In the genomic region with DNA sequence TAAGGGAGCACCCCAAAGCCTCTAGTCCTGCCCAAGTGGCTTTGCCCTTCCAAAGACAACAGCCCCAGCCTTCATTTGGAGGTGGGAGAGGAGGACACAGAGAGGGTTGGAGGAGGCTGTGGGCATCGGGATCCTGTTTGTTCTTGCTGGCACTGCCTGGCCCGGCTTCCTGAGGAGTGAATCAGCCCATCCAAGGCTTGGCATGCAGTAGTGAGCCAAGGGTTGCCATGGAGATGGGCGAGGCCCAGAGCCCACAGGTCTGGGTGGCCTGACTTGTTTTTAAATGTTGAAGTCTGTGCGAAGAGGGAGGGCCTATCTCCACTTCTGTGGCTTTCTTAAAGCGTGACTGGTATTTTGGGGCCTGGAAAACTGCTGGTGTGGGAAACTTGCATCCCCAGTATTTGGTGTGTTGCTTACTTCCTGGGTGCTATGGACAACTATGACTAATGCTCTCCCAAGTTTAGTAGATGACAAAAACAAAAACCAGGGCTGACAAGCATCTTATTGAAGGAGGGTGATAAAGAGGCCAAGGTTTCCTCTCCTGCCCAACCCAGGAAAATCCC, we compare ENCODE assay signal across 8 cellular contexts. TPM values are rescaled to one million over a fixed set of nuclear protein-coding genes. Genes with fewer than 3 reads are reported as not detected.
DNase-seq lines count a peak whose midpoint lies in the region; ATAC-seq and TF ChIP-seq lines count a peak whose summit lies in the region.

No MANE protein-coding gene starts in this region.

- H3K4me1 ChIP-seq in RWPE2 (ENCODE audit: insufficient read depth, poor library complexity, severe bottlenecking) = peaks cover 83% of the 10 kb centered on the region

- H3K4me3 ChIP-seq in RWPE2 (ENCODE audit: severe bottlenecking) (no peak overlapping the region), foreskin fibroblast (ENCODE audit: low read depth in 1 of 2, low read length in 2 of 2) (no peak overlapping the region)

- TF ChIP-seq CTCF in RWPE2 (IDR thresholded peaks at IDR 0.05; ENCODE audit: poor library complexity, severe bottlenecking) = no peak
- TF ChIP-seq CTCF in foreskin fibroblast (IDR thresholded peaks at IDR 0.05; ENCODE audit: low read depth, low read length) = no peak
- no peak for TF ChIP-seq CTCF in CD14-positive monocyte (IDR thresholded peaks at IDR 0.05)

- H3K4me1 Mint-ChIP-seq in CD14-positive monocyte = peaks cover 7% of the 10 kb centered on the region
- H3K4me1 Mint-ChIP-seq in natural killer cell treated with Interleukin-12 subunit alpha and Interleukin-12 subunit beta and Interleukin-15 and Interleukin-18, amount 100 ng/mL, for 72 hours (ENCODE audit: low read depth in 2 of 2) = no peaks in the 10 kb centered on the region

- H3K4me3 Mint-ChIP-seq in CD14-positive monocyte = no peak overlapping the region
- H3K4me3 Mint-ChIP-seq in natural killer cell treated with Interleukin-12 subunit alpha and Interleukin-12 subunit beta and Interleukin-15 and Interleukin-18, amount 100 ng/mL, for 72 hours = no peak overlapping the region

- no peaks in the 10 kb centered on the region for H3K9me3 ChIP-seq in RWPE2 (ENCODE audit: severe bottlenecking)

- DNase-seq in GM04504 (ENCODE audit: low read depth) (peak; percentile 77), RWPE2 (ENCODE audit: low spot score) (peak; percentile 99), foreskin fibroblast (peak; percentile 80 to 86), posterior cingulate gyrus (peak; percentile 45 to 96 (median 76)), CD14-positive monocyte (ENCODE audit: low spot score) (no peak)
- no peak for DNase-seq in activated CD4-positive, alpha-beta T cell treated with anti-CD3 and anti-CD28 coated beads, Interleukin-2, amount 50 U/mL, for 1 hour
- DNase-seq in natural killer cell treated with Interleukin-12 subunit alpha and Interleukin-12 subunit beta and Interleukin-15 and Interleukin-18, amount 100 ng/mL, for 72 hours (ENCODE audit: low spot score) = no peak

- ATAC-seq in RWPE2 (ENCODE audit: low read depth) = peak; percentile 91
- no peak for ATAC-seq in HG02852 (IDR thresholded peaks at IDR 0.05; ENCODE audit: unreplicated experiment)
- ATAC-seq in natural killer cell treated with Interleukin-12 subunit alpha and Interleukin-12 subunit beta and Interleukin-15 and Interleukin-18, amount 100 ng/mL, for 72 hours = no peak

- peaks cover 69% of the 10 kb centered on the region for H3K36me3 ChIP-seq in RWPE2 (ENCODE audit: low read depth)

- no peaks in the 10 kb centered on the region for H3K36me3 Mint-ChIP-seq in CD14-positive monocyte
- no peaks in the 10 kb centered on the region for H3K36me3 Mint-ChIP-seq in natural killer cell treated with Interleukin-12 subunit alpha and Interleukin-12 subunit beta and Interleukin-15 and Interleukin-18, amount 100 ng/mL, for 72 hours

- peak overlapping the region; percentile 99 for H3K27ac ChIP-seq in RWPE2 (ENCODE audit: poor library complexity, severe bottlenecking)

- peak overlapping the region in 3 of 7 donors; percentile 4 to 54 (median 51) for H3K27ac Mint-ChIP-seq in CD14-positive monocyte
- H3K27ac Mint-ChIP-seq in natural killer cell treated with Interleukin-12 subunit alpha and Interleukin-12 subunit beta and Interleukin-15 and Interleukin-18, amount 100 ng/mL, for 72 hours = no peak overlapping the region

- intact Hi-C loops in posterior cingulate gyrus (cut with DNase I) (no loop called here), CD14-positive monocyte (cut with micrococcal nuclease) (no loop called here)

- H3K9me3 Mint-ChIP-seq in CD14-positive monocyte = no peaks in the 10 kb centered on the region
- no peaks in the 10 kb centered on the region for H3K9me3 Mint-ChIP-seq in natural killer cell treated with Interleukin-12 subunit alpha and Interleukin-12 subunit beta and Interleukin-15 and Interleukin-18, amount 100 ng/mL, for 72 hours

- H3K27me3 Mint-ChIP-seq in CD14-positive monocyte (ENCODE audit: low read depth in 3 of 3) = peaks cover 6 to 8% (median 6%) of the 10 kb centered on the region in 3 donors
- peaks cover 0 to 2% of the 10 kb centered on the region in 2 donors for H3K27me3 Mint-ChIP-seq in natural killer cell treated with Interleukin-12 subunit alpha and Interleukin-12 subunit beta and Interleukin-15 and Interleukin-18, amount 100 ng/mL, for 72 hours

- no peaks in the 10 kb centered on the region for H3K27me3 ChIP-seq in RWPE2 (ENCODE audit: insufficient read depth, poor library complexity, severe bottlenecking)

RNA-seq across cellular contexts. Expression of a gene that starts 15.8 kb away (rescaled TPM):
- 100 to 1,000 TPM in 1 of 2 donors, 1 to 10 TPM in 1; 7.7 to 323 TPM for polyA plus RNA-seq in CD14-positive monocyte
- total RNA-seq in natural killer cell treated with Interleukin-12 subunit alpha and Interleukin-12 subunit beta and Interleukin-15 and Interleukin-18, amount 100 ng/mL, for 72 hours = 1 to 10 TPM; 1.1 to 3.3 TPM

Comparison
In these comparisons a context has a peak if more than half of its experiments do, and no peak if none do; other contexts are left out.
1. DNase-seq: peak in GM04504 (single experiment), RWPE2 (single experiment), foreskin fibroblast (2 of 2) and posterior cingulate gyrus (10 of 10); none in CD14-positive monocyte (single experiment), activated CD4-positive, alpha-beta T cell treated with anti-CD3 and anti-CD28 coated beads, Interleukin-2, amount 50 U/mL, for 1 hour (single experiment) and natural killer cell treated with Interleukin-12 subunit alpha and Interleukin-12 subunit beta and Interleukin-15 and Interleukin-18, amount 100 ng/mL, for 72 hours (single experiment).